8 cellular contexts compared by ENCODE assay signal in genomic region chr20:32582659-32583580, GRCh38. TPM values are rescaled to one million over a fixed set of nuclear protein-coding genes. Genes with fewer than 3 reads are reported as not detected.
A peak's percentile ranks its signal among the peaks of the same experiment; 100 is the strongest.
DNase-seq lines count a peak whose midpoint lies in the region; ATAC-seq, FAIRE-seq and TF ChIP-seq lines count a peak whose summit lies in the region.

No MANE protein-coding gene starts in this region.

- H3K9me3 ChIP-seq in SU-DHL-6 (ENCODE audit: insufficient read depth, low read length) (no peaks in the 10 kb centered on the region), mesodermal cell (ENCODE audit: control insufficient read depth, low read length) (no peaks in the 10 kb centered on the region)

- ATAC-seq in HG03439 (IDR thresholded peaks at IDR 0.05; ENCODE audit: unreplicated experiment) = no peak

- no peaks in the 10 kb centered on the region for H4K20me1 ChIP-seq in SU-DHL-6 (ENCODE audit: low read depth, low read length)

- DNase-seq in NCI-H748 (lab: John Stamatoyannopoulos, UW; ENCODE audit: unreplicated experiment) (peak; percentile 52), NCI-H748 treated with DMSO at 0.1 percent for 48 hours (lab: John Stamatoyannopoulos, UW) (no peak), urothelium cell line (ENCODE audit: low spot score) (peak; percentile 67), NCI-H1694 (lab: John Stamatoyannopoulos, UW) (no peak)

- H3K4me3 ChIP-seq in SU-DHL-6 (ENCODE audit: insufficient read depth, low read length, poor library complexity, severe bottlenecking) (peak overlapping the region; percentile 29), mesodermal cell (ENCODE audit: extremely low read depth, insufficient read depth, low read length, poor library complexity, severe bottlenecking) (peak overlapping the region; percentile 58)

- FAIRE-seq in urothelium cell line (lab: Jason Lieb, UNC) = no peak

- H3K36me3 ChIP-seq in SU-DHL-6 (ENCODE audit: low read length) = no peaks in the 10 kb centered on the region
- no peaks in the 10 kb centered on the region for H3K36me3 ChIP-seq in mesodermal cell (ENCODE audit: control insufficient read depth, insufficient read depth, low read length)

- H3K4me1 ChIP-seq in mesodermal cell (ENCODE audit: control insufficient read depth, insufficient read depth, low read length, poor library complexity, severe bottlenecking) = peaks cover 19% of the 10 kb centered on the region

- no peak overlapping the region for H3K27ac ChIP-seq in SU-DHL-6 (ENCODE audit: low read depth, low read length)
- peak overlapping the region; percentile 54 for H3K27ac ChIP-seq in cingulate gyrus (ENCODE audit: low read depth, low read length)
- H3K27ac ChIP-seq in mesodermal cell (ENCODE audit: low read depth, low read length, severe bottlenecking) = peak overlapping the region; percentile 41

- H3K9ac ChIP-seq in SU-DHL-6 (ENCODE audit: low read length) = no peak overlapping the region

- peak overlapping the region; percentile 75 for H3K4me2 ChIP-seq in SU-DHL-6 (ENCODE audit: low read depth, low read length, poor library complexity, severe bottlenecking)

- H3K9me2 ChIP-seq in SU-DHL-6 (replicated peaks; ENCODE audit: insufficient read depth, low read length) = no peaks in the 10 kb centered on the region

- H3K27me3 ChIP-seq in SU-DHL-6 (ENCODE audit: low read length) = no peaks in the 10 kb centered on the region

- 4 to 7% methylated on average over 15 to 27 of the region's 91 CpGs for WGBS in mesodermal cell (ENCODE audit: insufficient coverage in 2 of 2), 2 experiments

- no peaks in the 10 kb centered on the region for H3F3A ChIP-seq in SU-DHL-6 (ENCODE audit: insufficient read depth)

- no peaks in the 10 kb centered on the region for H3K79me2 ChIP-seq in SU-DHL-6 (ENCODE audit: insufficient read depth, low read length)

- TF ChIP-seq CTCF in SU-DHL-6 (IDR thresholded peaks at IDR 0.05; ENCODE audit: insufficient read depth, low read length, poor library complexity, severe bottlenecking) = no peak

- H2AFZ ChIP-seq in SU-DHL-6 (ENCODE audit: low read depth, low read length, severe bottlenecking) = no peak overlapping the region

RNA-seq across cellular contexts. Expression of gene NOL4L, which starts 2.2 kb away (rescaled TPM):
- polyA plus RNA-seq in mesodermal cell (2013, experiment 1 of 2) = 74.9 TPM
- 55.6 TPM for polyA plus RNA-seq in mesodermal cell (2013, experiment 2 of 2)

Comparison
In these comparisons a context has a peak if more than half of its experiments do, and no peak if none do; other contexts are left out.
1. DNase-seq: peak in NCI-H748 (single experiment) and urothelium cell line (single experiment); none in NCI-H748 treated with DMSO at 0.1 percent for 48 hours (single experiment) and NCI-H1694 (single experiment).